1 cellular context compared by ENCODE assay signal in the genomic region with DNA sequence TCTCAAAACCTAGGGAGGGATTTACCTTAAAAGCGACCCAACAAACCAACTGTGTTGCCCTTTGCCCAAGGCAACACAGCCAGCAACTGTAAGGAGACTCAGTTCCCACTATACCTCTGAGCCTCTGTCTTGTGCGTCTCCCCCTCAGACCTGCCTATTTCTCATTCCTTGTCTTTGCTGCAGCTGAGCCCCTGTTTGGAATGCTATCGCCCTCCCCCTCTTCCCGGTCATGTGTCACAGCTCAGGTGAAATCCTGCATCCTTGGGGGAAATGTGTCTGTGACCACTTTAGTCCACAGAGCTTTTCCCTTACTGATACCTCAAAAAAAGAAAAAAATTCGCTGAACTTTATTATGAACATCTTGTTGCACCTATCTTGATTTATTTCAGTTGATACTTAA.
TF ChIP-seq lines count a peak whose summit lies in the region.

No MANE protein-coding gene starts in this region.

TF ChIP-seq in IMR-90, 13 proteins besides CTCF, POLR2A, EP300 and RAD21 (continued from another document):
- no peak for TF ChIP-seq BHLHE40 (IDR thresholded peaks at IDR 0.05; ENCODE audit: low read depth, low read length)
- TF ChIP-seq MXI1 (IDR thresholded peaks at IDR 0.05; ENCODE audit: borderline replicate concordance, low read depth, low read length): no peak
- no peak for TF ChIP-seq RCOR1 (IDR thresholded peaks at IDR 0.05; ENCODE audit: insufficient replicate concordance, low read length)
- TF ChIP-seq CHD1 (IDR thresholded peaks at IDR 0.05; ENCODE audit: low read depth, low read length): no peak
